In the genomic region with DNA sequence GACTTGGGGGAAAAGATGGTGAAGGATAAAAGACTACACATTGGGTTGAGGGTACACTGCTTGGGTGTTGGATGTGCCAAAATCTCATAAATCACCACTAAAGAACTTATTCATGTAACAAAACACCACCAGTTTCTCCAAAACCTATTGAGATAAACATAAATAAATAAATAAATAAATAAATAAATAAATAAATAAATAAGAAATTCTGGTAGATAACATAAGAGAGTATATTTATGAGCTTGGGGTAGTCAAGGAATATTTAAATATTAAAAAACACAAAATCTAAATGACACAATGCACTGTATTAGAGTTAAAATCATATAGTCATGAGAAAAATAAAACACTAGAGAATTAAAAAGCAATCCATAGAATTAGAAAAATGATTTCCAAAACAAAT, we compare ENCODE assay signal across 26 cellular contexts.
"Had no signal": no experiment of that assay in that cellular context is flagged by ENCODE, and none has a peak within 500 bp of the region (broad histone marks: within the 10 kb centered on the region; RNA-seq: fewer than 3 reads in every experiment).

No MANE protein-coding gene starts in this region.

- H3K9ac ChIP-seq: parathyroid adenoma had no signal

- H3K4me3 ChIP-seq: ovary, psoas muscle, right lobe of liver, sigmoid colon, stomach, thoracic aorta, thyroid gland, tibial nerve, upper lobe of left lung, vagina had no signal

- FAIRE-seq: small intestine, urothelium cell line had no signal

- H3K9me3 ChIP-seq: neutrophil, ovary, psoas muscle, right lobe of liver, thoracic aorta, thyroid gland, tibial nerve, upper lobe of left lung, vagina had no signal

- DNase-seq: naive thymus-derived CD8-positive, alpha-beta T cell; nephron progenitor cell; nucleus accumbens; ovary; posterior cingulate gyrus; psoas muscle; right cardiac atrium; right lobe of liver; sigmoid colon; small intestine; stimulated activated CD4-positive, alpha-beta T cell treated with anti-CD3 and anti-CD28 coated beads, Interleukin-15, amount 100 ng/mL, for 24 hours; stimulated activated CD4-positive, alpha-beta T cell treated with anti-CD3 and anti-CD28 coated beads, Interleukin-2, amount 100 ng/mL, for 24 hours; stimulated activated CD4-positive, alpha-beta T cell treated with anti-CD3 and anti-CD28 coated beads, Interleukin-2, amount 100 ng/mL, for 48 hours; stimulated activated CD4-positive, alpha-beta T cell treated with anti-CD3 and anti-CD28 coated beads, Interleukin-4, amount 100 ng/mL, for 24 hours; stimulated activated naive B cell treated with anti-CD40 and anti-IgM and Interleukin-4, amounts not matched to agents 10 μg/mL and 1 μg/mL and 100 μg/mL, for 72 hours; stimulated activated naive CD4-positive, alpha-beta T cell treated with Interleukin-2 at 50 U/mL for 16 hours; stomach; thyroid gland; trophoblast cell; upper lobe of left lung had no signal

- H3K27ac ChIP-seq: neutrophil, ovary, parathyroid adenoma, psoas muscle, right lobe of liver, sigmoid colon, stomach, thoracic aorta, thyroid gland, tibial nerve, upper lobe of left lung, vagina had no signal

- H3K4me1 ChIP-seq: parathyroid adenoma, psoas muscle, right lobe of liver, sigmoid colon, stomach, thyroid gland, tibial nerve, upper lobe of left lung, vagina had no signal

- H3K36me3 ChIP-seq: neutrophil, ovary, right lobe of liver, sigmoid colon, stomach, thoracic aorta, thyroid gland, tibial nerve, upper lobe of left lung, vagina had no signal
